In genomic region chr13:67147257-67148218, GRCh38 we compare ENCODE assay signal across 12 cellular contexts.
DNase-seq lines count a peak whose midpoint lies in the region; ATAC-seq, FAIRE-seq and TF ChIP-seq lines count a peak whose summit lies in the region.
"Had no signal": no experiment of that assay in that cellular context is flagged by ENCODE, and none has a peak within 500 bp of the region (broad histone marks: within the 10 kb centered on the region; RNA-seq: fewer than 3 reads in every experiment).

No MANE protein-coding gene starts in this region.

- no peak for FAIRE-seq in H54 (lab: Jason Lieb, UNC)

- peak overlapping the region; percentile 52 for H3K27ac Mint-ChIP-seq in neural crest cell (ENCODE audit: unreplicated experiment)

- TF ChIP-seq POLR2A in H54 (IDR thresholded peaks at IDR 0.05; ENCODE audit: low read depth, low read length), result no peak
- no peak for TF ChIP-seq POLR2A in stomach (IDR thresholded peaks at IDR 0.05)

- intact Hi-C loops in PC-3 (cut with micrococcal nuclease), result no loop called here
- intact Hi-C loops in stomach (cut with DNase I; ENCODE audit: low total_unique reads), result no loop called here

- no peaks in the 10 kb centered on the region for H3K9me2 ChIP-seq in PC-3 (replicated peaks; ENCODE audit: low read length)

- TF ChIP-seq EP300 in stomach (IDR thresholded peaks at IDR 0.05), result no peak

- no peak overlapping the region for H3K9ac ChIP-seq in PC-3 (ENCODE audit: low read length)

- H3K4me1 ChIP-seq in PC-3 (ENCODE audit: insufficient read depth, low read length), result peaks cover 9% of the 10 kb centered on the region; the same call in 1 of the 2 replicates
- peaks cover 0 to 19% (median 15%) of the 10 kb centered on the region in 4 donors for H3K4me1 ChIP-seq in stomach

- H3K4me3 ChIP-seq in PC-3 (ENCODE audit: low read length), result no peak overlapping the region
- H3K4me3 ChIP-seq in stomach, result no peak overlapping the region
- H3K4me3 ChIP-seq: transverse colon had no signal

- DNase-seq in Daoy (ENCODE audit: low read depth) (peak; percentile 5), PC-3 (peak; percentile 14), fibroblast of peridontal ligament (ENCODE audit: extremely low read depth) (peak; percentile 81), neural crest cell (ENCODE audit: low read depth, low spot score) (no peak), H54 (ENCODE audit: insufficient read length, low spot score) (no peak), stomach (no peak), omental fat pad (ENCODE audit: low spot score) (no peak)
- no peak for DNase-seq in stimulated activated CD4-positive, alpha-beta T cell treated with anti-CD3 and anti-CD28 coated beads, Interleukin-12 subunit alpha, Interleukin-12 subunit beta, amount 100 ng/mL, for 4 hours
- DNase-seq: cerebellar nuclear complex, NCI-H1105, transverse colon had no signal

- H3K4me1 Mint-ChIP-seq in neural crest cell, result peaks cover 27% of the 10 kb centered on the region

- ATAC-seq in PC-3 (no peak), omental fat pad (ENCODE audit: low FRiP score) (no peak)

- H3K27me3 Mint-ChIP-seq in neural crest cell (ENCODE audit: low read depth), result no peaks in the 10 kb centered on the region

- no peaks in the 10 kb centered on the region for H3K36me3 Mint-ChIP-seq in neural crest cell (ENCODE audit: low read depth)

- CTCF ChIA-PET in PC-3 (lab: Charles Lee), result no interaction called here

- no TSS peak for BruUV-seq in PC-3 (replicated peaks; lab: Mats Ljungman, UMichigan)

- TF ChIP-seq CTCF in PC-3 (conservative IDR thresholded peaks at IDR 0.05; ENCODE audit: low read depth, low read length) (no peak), neural crest cell (conservative IDR thresholded peaks at IDR 0.05) (no peak), stomach (IDR thresholded peaks at IDR 0.05) (no peak), omental fat pad (IDR thresholded peaks at IDR 0.05) (no peak)

- H3F3A ChIP-seq in PC-3 (ENCODE audit: low read length, unreplicated experiment), result no peaks in the 10 kb centered on the region

- H3K79me2 ChIP-seq in PC-3 (ENCODE audit: low read length), result no peaks in the 10 kb centered on the region

- H3K27me3 ChIP-seq in PC-3 (ENCODE audit: low read length) (no peaks in the 10 kb centered on the region), stomach (no peaks in the 10 kb centered on the region)
- H3K27me3 ChIP-seq: transverse colon had no signal

- H3K4me3 Mint-ChIP-seq in neural crest cell, result no peak overlapping the region

- no peaks in the 10 kb centered on the region for H3K9me3 Mint-ChIP-seq in neural crest cell

- no peak overlapping the region for H3K4me2 ChIP-seq in PC-3 (ENCODE audit: low read length)

- H3K27ac ChIP-seq in PC-3 (ENCODE audit: low read length) (no peak overlapping the region), stomach (no peak overlapping the region)
- H3K27ac ChIP-seq: transverse colon, VCaP had no signal

- H3K36me3 ChIP-seq in PC-3 (ENCODE audit: low read depth, low read length), result no peaks in the 10 kb centered on the region
- H3K36me3 ChIP-seq in stomach, result no peaks in the 10 kb centered on the region
- H3K36me3 ChIP-seq: transverse colon had no signal

- H3K9me3 ChIP-seq in PC-3 (ENCODE audit: low read length) (no peaks in the 10 kb centered on the region), stomach (no peaks in the 10 kb centered on the region)
- H3K9me3 ChIP-seq: transverse colon had no signal

- POLR2A ChIA-PET in PC-3 (lab: Charles Lee; ENCODE audit: unreplicated experiment), result no interaction called here

- 47 to 66% (median 61%) methylated on average over 7 of the region's 7 CpGs for WGBS in stomach, 5 donors

- H2AFZ ChIP-seq in PC-3 (ENCODE audit: low read length), result no peak overlapping the region

- no peaks in the 10 kb centered on the region for H4K20me1 ChIP-seq in PC-3 (ENCODE audit: low read length)

Comparison
In these comparisons a context has a peak if more than half of its experiments do, and no peak if none do; other contexts are left out.
1. DNase-seq: peak in Daoy (single experiment), PC-3 (single experiment) and fibroblast of peridontal ligament (single experiment); none in neural crest cell (single experiment), H54 (single experiment), stimulated activated CD4-positive, alpha-beta T cell treated with anti-CD3 and anti-CD28 coated beads, Interleukin-12 subunit alpha, Interleukin-12 subunit beta, amount 100 ng/mL, for 4 hours (single experiment), stomach (single experiment) and omental fat pad (single experiment).